ENCODE assay signal across 1 cellular context in the genomic region with DNA sequence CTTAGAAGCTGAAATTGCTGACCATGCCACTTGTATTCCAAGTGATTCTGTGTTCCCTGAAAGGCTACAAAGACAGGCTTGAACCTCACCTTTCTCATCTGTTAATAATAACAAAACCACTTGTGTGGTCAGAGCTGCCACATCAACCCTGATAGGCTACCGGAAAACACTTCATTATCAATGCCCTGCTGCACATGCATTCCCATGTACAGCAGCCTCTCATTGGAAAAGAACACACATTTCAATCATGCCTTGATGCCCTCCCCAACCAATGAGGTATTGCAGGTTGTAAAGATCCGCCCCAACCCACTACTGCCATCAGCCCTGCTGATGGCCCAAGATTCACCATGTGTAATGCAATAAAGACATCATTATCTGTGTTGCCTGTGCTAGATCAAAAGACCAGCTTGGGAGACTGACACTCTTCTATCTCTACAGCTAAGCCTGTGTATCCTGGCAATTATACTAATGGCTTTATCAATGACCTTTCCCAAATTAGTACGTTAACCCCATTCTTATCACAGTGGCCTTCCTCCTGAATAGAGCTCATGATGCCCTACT.
TF ChIP-seq lines count a peak whose summit lies in the region.

No MANE protein-coding gene starts in this region.

TF ChIP-seq in SK-N-SH, 30 proteins besides CTCF, POLR2A, EP300 and RAD21 (continued from another document):
- TF ChIP-seq, protein P1, sequence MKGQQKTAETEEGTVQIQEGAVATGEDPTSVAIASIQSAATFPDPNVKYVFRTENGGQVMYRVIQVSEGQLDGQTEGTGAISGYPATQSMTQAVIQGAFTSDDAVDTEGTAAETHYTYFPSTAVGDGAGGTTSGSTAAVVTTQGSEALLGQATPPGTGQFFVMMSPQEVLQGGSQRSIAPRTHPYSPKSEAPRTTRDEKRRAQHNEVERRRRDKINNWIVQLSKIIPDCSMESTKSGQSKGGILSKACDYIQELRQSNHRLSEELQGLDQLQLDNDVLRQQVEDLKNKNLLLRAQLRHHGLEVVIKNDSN (IDR thresholded peaks at IDR 0.05; ENCODE audit: borderline replicate concordance, low read depth), result no peak
- peak; percentile 48 for TF ChIP-seq TCF12 (IDR thresholded peaks at IDR 0.05)
